21 cellular contexts compared by ENCODE assay signal in the genomic region with DNA sequence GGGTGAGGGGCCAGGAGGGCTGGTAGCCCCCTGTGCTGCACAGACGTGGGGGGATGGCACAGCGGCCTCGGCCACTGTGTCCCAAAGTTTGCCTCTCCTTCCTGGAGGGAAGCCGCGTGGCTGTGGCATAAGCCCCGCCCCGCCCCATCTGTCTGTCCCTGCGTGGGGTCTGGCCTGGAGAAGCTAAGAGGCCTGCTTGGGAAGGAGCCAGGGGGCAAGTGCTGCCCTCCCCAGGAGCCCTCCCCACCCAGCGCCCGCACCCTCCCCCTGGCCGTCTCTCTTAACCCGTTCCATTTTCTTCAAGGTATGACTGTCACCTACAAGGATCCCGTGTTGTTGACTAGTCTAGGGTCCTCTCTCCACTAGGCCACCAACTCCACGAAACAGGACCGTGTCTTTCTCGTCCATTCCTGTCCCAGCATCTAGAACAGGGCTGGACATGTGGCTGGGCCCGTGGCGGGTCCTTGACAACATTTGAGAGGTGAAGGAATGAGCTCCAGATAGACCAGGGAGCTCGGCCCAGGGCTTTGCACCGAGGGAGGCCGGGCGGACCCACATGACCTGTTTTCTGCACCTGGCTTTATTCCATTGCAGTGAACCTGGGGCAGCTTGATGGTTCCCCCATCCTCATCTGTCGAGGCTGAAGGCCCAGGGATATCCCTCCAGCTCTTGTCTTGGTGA.
A peak's percentile ranks its signal among the peaks of the same experiment; 100 is the strongest.
DNase-seq lines count a peak whose midpoint lies in the region; ATAC-seq and TF ChIP-seq lines count a peak whose summit lies in the region.
"Had no signal": no experiment of that assay in that cellular context is flagged by ENCODE, and none has a peak within 500 bp of the region (broad histone marks: within the 10 kb centered on the region; RNA-seq: fewer than 3 reads in every experiment).

No MANE protein-coding gene starts in this region.

- H3K27ac Mint-ChIP-seq in natural killer cell treated with Interleukin-12 subunit alpha and Interleukin-12 subunit beta and Interleukin-15 and Interleukin-18, amount 100 ng/mL, for 72 hours = no peak overlapping the region
- H3K27ac Mint-ChIP-seq in mesothelial cell of epicardium = no peak overlapping the region
- H3K27ac Mint-ChIP-seq: CD4-positive, alpha-beta T cell; WTC11 had no signal

- H3K4me1 Mint-ChIP-seq in natural killer cell treated with Interleukin-12 subunit alpha and Interleukin-12 subunit beta and Interleukin-15 and Interleukin-18, amount 100 ng/mL, for 72 hours (ENCODE audit: low read depth in 2 of 2) = no peaks in the 10 kb centered on the region
- H3K4me1 Mint-ChIP-seq in mesothelial cell of epicardium = no peaks in the 10 kb centered on the region
- H3K4me1 Mint-ChIP-seq: neural crest cell had no signal

- no peak for TF ChIP-seq POLR2A in heart left ventricle (IDR thresholded peaks at IDR 0.05)

- WGBS in heart left ventricle, 4 donors = 87 to 89% (median 88%) methylated on average over 21 to 23 of the region's 23 CpGs

- TF ChIP-seq CTCF in heart left ventricle (IDR thresholded peaks at IDR 0.05) (no peak), upper lobe of right lung (IDR thresholded peaks at IDR 0.05) (no peak), mesothelial cell of epicardium (IDR thresholded peaks at IDR 0.05; ENCODE audit: unreplicated experiment) (no peak)

- intact Hi-C loops in heart left ventricle (cut with DNase I) (no loop called here), Right ventricle myocardium inferior (cut with DNase I) (no loop called here), upper lobe of right lung (cut with DNase I) (no loop called here)

- no peak for ATAC-seq in heart left ventricle
- ATAC-seq in Right ventricle myocardium inferior = no peak
- ATAC-seq in natural killer cell treated with Interleukin-12 subunit alpha and Interleukin-12 subunit beta and Interleukin-15 and Interleukin-18, amount 100 ng/mL, for 72 hours = no peak
- ATAC-seq in upper lobe of right lung = no peak
- ATAC-seq in HG02798 (IDR thresholded peaks at IDR 0.05; ENCODE audit: poor library complexity, unreplicated experiment) = no peak
- ATAC-seq: left lung, WTC11 had no signal

- DNase-seq in heart left ventricle = peak in 3 of 5 donors; percentile 3 to 48 (median 6)
- DNase-seq in Right ventricle myocardium inferior (ENCODE audit: missing footprints) = no peak
- peak; percentile 31 for DNase-seq in cerebellum (ENCODE audit: low spot score)
- DNase-seq in natural killer cell treated with Interleukin-12 subunit alpha and Interleukin-12 subunit beta and Interleukin-15 and Interleukin-18, amount 100 ng/mL, for 72 hours (ENCODE audit: low spot score) = peak; percentile 39
- peak; percentile 53 for DNase-seq in upper lobe of right lung
- no peak for DNase-seq in NCI-H1417 (lab: John Stamatoyannopoulos, UW)
- no peak for DNase-seq in mesothelial cell of epicardium (ENCODE audit: low spot score in 2 of 2, unreplicated experiment in 2 of 2)
- DNase-seq: NCI-H1436; NCI-H748 treated with DMSO at 0.1 percent for 48 hours; stimulated activated CD4-positive, alpha-beta T cell treated with anti-CD3 and anti-CD28 coated beads, Interleukin-4, amount 100 ng/mL, for 1 hour; stimulated activated naive CD4-positive, alpha-beta T cell; T-helper 9 cell had no signal

- no peaks in the 10 kb centered on the region for H3K27me3 ChIP-seq in heart left ventricle
- H3K27me3 ChIP-seq in upper lobe of right lung = no peaks in the 10 kb centered on the region
- H3K27me3 ChIP-seq: left lung, thyroid gland had no signal

- H3K36me3 ChIP-seq in heart left ventricle = no peaks in the 10 kb centered on the region
- no peaks in the 10 kb centered on the region for H3K36me3 ChIP-seq in upper lobe of right lung
- H3K36me3 ChIP-seq: HAP-1, left lung, thyroid gland had no signal

- no peaks in the 10 kb centered on the region for H3K9me3 Mint-ChIP-seq in natural killer cell treated with Interleukin-12 subunit alpha and Interleukin-12 subunit beta and Interleukin-15 and Interleukin-18, amount 100 ng/mL, for 72 hours
- H3K9me3 Mint-ChIP-seq in mesothelial cell of epicardium = peaks cover 42% of the 10 kb centered on the region

- H3K4me1 ChIP-seq in heart left ventricle (no peaks in the 10 kb centered on the region), upper lobe of right lung (no peaks in the 10 kb centered on the region)
- H3K4me1 ChIP-seq: HAP-1, left lung had no signal

- H3K9me3 ChIP-seq in heart left ventricle (peaks cover 0 to 13% (median 7%) of the 10 kb centered on the region in 12 donors), upper lobe of right lung (peaks cover under 1% of the 10 kb centered on the region)
- H3K9me3 ChIP-seq: HAP-1, thyroid gland had no signal

- no peaks in the 10 kb centered on the region for H3K36me3 Mint-ChIP-seq in natural killer cell treated with Interleukin-12 subunit alpha and Interleukin-12 subunit beta and Interleukin-15 and Interleukin-18, amount 100 ng/mL, for 72 hours
- H3K36me3 Mint-ChIP-seq in mesothelial cell of epicardium = peaks cover 1% of the 10 kb centered on the region
- H3K36me3 Mint-ChIP-seq: brain, WTC11 had no signal

- H3K27me3 Mint-ChIP-seq in natural killer cell treated with Interleukin-12 subunit alpha and Interleukin-12 subunit beta and Interleukin-15 and Interleukin-18, amount 100 ng/mL, for 72 hours = no peaks in the 10 kb centered on the region
- H3K27me3 Mint-ChIP-seq in mesothelial cell of epicardium (ENCODE audit: low read depth) = no peaks in the 10 kb centered on the region
- H3K27me3 Mint-ChIP-seq: CD4-positive, alpha-beta T cell had no signal

- H3K4me3 ChIP-seq in heart left ventricle (no peak overlapping the region), upper lobe of right lung (no peak overlapping the region)
- H3K4me3 ChIP-seq: HAP-1, left lung, smooth muscle cell, thyroid gland had no signal

- no peak overlapping the region for H3K4me3 Mint-ChIP-seq in natural killer cell treated with Interleukin-12 subunit alpha and Interleukin-12 subunit beta and Interleukin-15 and Interleukin-18, amount 100 ng/mL, for 72 hours
- no peak overlapping the region for H3K4me3 Mint-ChIP-seq in mesothelial cell of epicardium
- H3K4me3 Mint-ChIP-seq: brain; CD4-positive, alpha-beta T cell; neural crest cell; WTC11 had no signal

- H3K27ac ChIP-seq in heart left ventricle = no peak overlapping the region
- no peak overlapping the region for H3K27ac ChIP-seq in upper lobe of right lung
- H3K27ac ChIP-seq: left lung, thyroid gland had no signal

Comparison
In these comparisons a context has a peak if more than half of its experiments do, and no peak if none do; other contexts are left out.
1. DNase-seq: peak in heart left ventricle (3 of 5), cerebellum (single experiment), natural killer cell treated with Interleukin-12 subunit alpha and Interleukin-12 subunit beta and Interleukin-15 and Interleukin-18, amount 100 ng/mL, for 72 hours (single experiment) and upper lobe of right lung (single experiment); none in Right ventricle myocardium inferior (single experiment), NCI-H1417 (0 of 3) and mesothelial cell of epicardium (0 of 2).